Comparison of ENCODE assay signal across 8 cellular contexts in genomic region chr16:67965668-67966548, GRCh38. TPM values are rescaled to one million over a fixed set of nuclear protein-coding genes. Genes with fewer than 3 reads are reported as not detected.
DNase-seq lines count a peak whose midpoint lies in the region; ATAC-seq and TF ChIP-seq lines count a peak whose summit lies in the region.

No MANE protein-coding gene starts in this region.

- peaks cover 25% of the 10 kb centered on the region for H4K20me1 ChIP-seq in GM23338 (replicated peaks; ENCODE audit: insufficient read depth)
- peaks cover 69% of the 10 kb centered on the region for H4K20me1 ChIP-seq in smooth muscle cell (ENCODE audit: low read depth)

- H3K27me3 Mint-ChIP-seq in GM23338 (ENCODE audit: insufficient read depth, low read depth, poor library complexity) = peaks cover 16% of the 10 kb centered on the region

- H3K27ac ChIP-seq in GM23338 (ENCODE audit: low read depth) = peak overlapping the region; percentile 45; the same call in 1 of the 2 replicates
- H3K27ac ChIP-seq in right atrium auricular region = peak overlapping the region; percentile 96 to 99
- peak overlapping the region; percentile 91 for H3K27ac ChIP-seq in smooth muscle cell (ENCODE audit: low read depth)

- 0 out of 2 replicates have a peak, but pooled peaks cover 22% of the 10 kb centered on the region for H3F3A ChIP-seq in GM23338 (replicated peaks; ENCODE audit: low read depth)
- H3F3A ChIP-seq in smooth muscle cell (ENCODE audit: low read depth) = no peaks in the 10 kb centered on the region

- H3K9ac ChIP-seq in adipocyte (ENCODE audit: low read length) = peak overlapping the region; percentile 97
- H3K9ac ChIP-seq in smooth muscle cell (ENCODE audit: low read depth) = peak overlapping the region; percentile 97

- H3K4me3 ChIP-seq in GM23338 (peak overlapping the region; percentile 91), adipocyte (ENCODE audit: low read length) (peak overlapping the region; percentile 92), right atrium auricular region (peak overlapping the region; percentile 88 to 99), smooth muscle cell (peak overlapping the region; percentile 83)

- peak overlapping the region; percentile 87; the same call in 1 of the 2 replicates for H3K27ac Mint-ChIP-seq in GM23338

- no peak overlapping the region for H2AFZ ChIP-seq in GM23338
- H2AFZ ChIP-seq in smooth muscle cell (ENCODE audit: low read depth) = no peak overlapping the region

- H3K4me2 ChIP-seq in GM23338 (peak overlapping the region; percentile 99), smooth muscle cell (peak overlapping the region; percentile 98)

- H3K4me3 Mint-ChIP-seq in GM23338 = peak overlapping the region; percentile 89

- H3K4me1 ChIP-seq in GM23338 (ENCODE audit: insufficient read depth) = peaks cover 38% of the 10 kb centered on the region
- H3K4me1 ChIP-seq in adipocyte (ENCODE audit: control insufficient read depth, insufficient read depth, low read length) = peaks cover 59% of the 10 kb centered on the region
- peaks cover 0 to 76% of the 10 kb centered on the region in 2 donors for H3K4me1 ChIP-seq in right atrium auricular region
- H3K4me1 ChIP-seq in smooth muscle cell (ENCODE audit: low read depth) = peaks cover 20% of the 10 kb centered on the region

- peaks cover 44% of the 10 kb centered on the region for H3K4me1 Mint-ChIP-seq in GM23338

- H3K36me3 ChIP-seq in GM23338 (ENCODE audit: insufficient read depth) = no peaks in the 10 kb centered on the region; the same call in none of the 2 replicates
- H3K36me3 ChIP-seq in adipocyte (ENCODE audit: control insufficient read depth, insufficient read depth, low read length, severe bottlenecking) = peaks cover 21% of the 10 kb centered on the region
- peaks cover 36% of the 10 kb centered on the region for H3K36me3 ChIP-seq in right atrium auricular region
- H3K36me3 ChIP-seq in smooth muscle cell (ENCODE audit: low read depth) = no peaks in the 10 kb centered on the region

- H3K9me3 ChIP-seq in adipocyte (ENCODE audit: control insufficient read depth, low read length) (no peaks in the 10 kb centered on the region), right atrium auricular region (no peaks in the 10 kb centered on the region), smooth muscle cell (replicated peaks; ENCODE audit: low read depth) (no peaks in the 10 kb centered on the region)

- DNase-seq in GM23338 (ENCODE audit: low spot score) (no peak), adipocyte (ENCODE audit: low read depth) (peak; percentile 21), right atrium auricular region (ENCODE audit: low spot score) (no peak), smooth muscle cell (lab: John Stamatoyannopoulos, UW; ENCODE audit: unreplicated experiment) (no peak), SK-N-DZ (ENCODE audit: low spot score) (no peak), midbrain (lab: John Stamatoyannopoulos, UW) (no peak)

- no peaks in the 10 kb centered on the region for H3K27me3 ChIP-seq in GM23338 (ENCODE audit: insufficient read depth)
- no peaks in the 10 kb centered on the region for H3K27me3 ChIP-seq in adipocyte (replicated peaks; ENCODE audit: control insufficient read depth, insufficient read depth, low read length)
- H3K27me3 ChIP-seq in right atrium auricular region = no peaks in the 10 kb centered on the region
- H3K27me3 ChIP-seq in smooth muscle cell (ENCODE audit: low read depth) = no peaks in the 10 kb centered on the region

- peaks cover 42% of the 10 kb centered on the region for H3K79me2 ChIP-seq in GM23338 (replicated peaks; ENCODE audit: insufficient read depth)
- peaks cover 72% of the 10 kb centered on the region for H3K79me2 ChIP-seq in smooth muscle cell (ENCODE audit: low read depth)

- 72% methylated on average over 11 of the region's 11 CpGs for WGBS in smooth muscle cell (ENCODE audit: low lambda C conversion rate)

- ATAC-seq in GM23338 (no peak), GM21529 (IDR thresholded peaks at IDR 0.05; ENCODE audit: unreplicated experiment) (no peak), HG02610 (IDR thresholded peaks at IDR 0.05; ENCODE audit: unreplicated experiment) (no peak)

- H3K9me3 Mint-ChIP-seq in GM23338 = no peaks in the 10 kb centered on the region; the same call in 2 of the 3 replicates

- no peak for TF ChIP-seq CTCF in GM23338 (conservative IDR thresholded peaks at IDR 0.05; ENCODE audit: low read depth in 2 of 2)
- no peak for TF ChIP-seq CTCF in right atrium auricular region (IDR thresholded peaks at IDR 0.05)
- TF ChIP-seq CTCF in smooth muscle cell (IDR thresholded peaks at IDR 0.05; ENCODE audit: borderline replicate concordance, insufficient read depth, poor library complexity, severe bottlenecking) = no peak

- no peaks in the 10 kb centered on the region for H3K9me2 ChIP-seq in GM23338 (ENCODE audit: insufficient read depth)

- H3K36me3 Mint-ChIP-seq in GM23338 (ENCODE audit: low read depth) = peaks cover 18% of the 10 kb centered on the region

TF ChIP-seq in GM23338, 12 proteins besides CTCF, POLR2A, EP300 and RAD21 (continues in another document):
- TF ChIP-seq STAT1 (IDR thresholded peaks at IDR 0.05; ENCODE audit: unreplicated experiment) (no peak), NANOG (IDR thresholded peaks at IDR 0.05; ENCODE audit: borderline replicate concordance) (no peak), REST (IDR thresholded peaks at IDR 0.05; ENCODE audit: unreplicated experiment) (no peak), ZNF114 (CRISPR knock-in tag; IDR thresholded peaks at IDR 0.05) (no peak), EZH2phosphoT487 (IDR thresholded peaks at IDR 0.05; ENCODE audit: unreplicated experiment) (no peak), JUNB (IDR thresholded peaks at IDR 0.05; ENCODE audit: unreplicated experiment) (no peak), CREB1 (CRISPR knock-in tag; IDR thresholded peaks at IDR 0.05; ENCODE audit: low read depth) (no peak)

RNA-seq across cellular contexts. Expression of gene SLC12A4, which starts 2.5 kb away (rescaled TPM):
- total RNA-seq in GM23338 (2014; rRNA removed; shearing (Covaris generic)) = 53.0 and 56.7 TPM in 2 replicates
- polyA plus RNA-seq in GM23338 (2016; fragmentation: Nextera tagmentation; extraction: Ambion mirVana) = 17.6 and 19.9 TPM in 2 replicates
- 10 to 100 TPM; 39.5 to 85.9 TPM for total RNA-seq in right atrium auricular region
- total RNA-seq in smooth muscle cell = 47.7 and 74.3 TPM in 2 replicates
- 92.4 and 107 TPM in 2 replicates for polyA plus RNA-seq in smooth muscle cell
- 3.4 and 5.0 TPM in 2 replicates for polyA plus RNA-seq in SK-N-DZ (2014; cell fraction: cytosol; rRNA removed)
- polyA plus RNA-seq in SK-N-DZ (2014; cell fraction: nucleus; rRNA removed) = 11.8 and 13.3 TPM in 2 replicates

RNA-seq across cellular contexts. Expression of gene DPEP3, which starts 14.4 kb away (rescaled TPM):
- total RNA-seq in GM23338 (2014; rRNA removed; shearing (Covaris generic)) = 7.9 and 18.4 TPM in 2 replicates
- polyA plus RNA-seq in GM23338 (2016; fragmentation: Nextera tagmentation; extraction: Ambion mirVana) = 8.8 and 11.1 TPM in 2 replicates
- total RNA-seq in right atrium auricular region = not detected
- total RNA-seq in smooth muscle cell = not detected in 2 replicates
- not detected in 2 replicates for polyA plus RNA-seq in smooth muscle cell
- not detected in 2 replicates for polyA plus RNA-seq in SK-N-DZ (2014; cell fraction: cytosol; rRNA removed)
- 0.07 TPM in 1 of 2 replicates, not detected in the other for polyA plus RNA-seq in SK-N-DZ (2014; cell fraction: nucleus; rRNA removed)

RNA-seq across cellular contexts. Expression of gene LCAT, which starts 22.0 kb away (rescaled TPM):
- total RNA-seq in GM23338 (2014; rRNA removed; shearing (Covaris generic)) = 17.6 and 18.9 TPM in 2 replicates
- polyA plus RNA-seq in GM23338 (2016; fragmentation: Nextera tagmentation; extraction: Ambion mirVana) = 12.4 and 13.7 TPM in 2 replicates
- total RNA-seq in right atrium auricular region = 10 to 100 TPM in 1 of 2 donors, 1 to 10 TPM in 1; 2.9 to 11.8 TPM
- 12.9 and 14.3 TPM in 2 replicates for total RNA-seq in smooth muscle cell
- polyA plus RNA-seq in smooth muscle cell = 34.6 and 35.5 TPM in 2 replicates
- polyA plus RNA-seq in SK-N-DZ (2014; cell fraction: cytosol; rRNA removed) = 0.77 and 3.9 TPM in 2 replicates
- 12.4 and 26.8 TPM in 2 replicates for polyA plus RNA-seq in SK-N-DZ (2014; cell fraction: nucleus; rRNA removed)

RNA-seq across cellular contexts. Expression of gene PSMB10, which starts 29.3 kb away (rescaled TPM):
- 27.5 and 35.0 TPM in 2 replicates for total RNA-seq in GM23338 (2014; rRNA removed; shearing (Covaris generic))
- 114 and 129 TPM in 2 replicates for polyA plus RNA-seq in GM23338 (2016; fragmentation: Nextera tagmentation; extraction: Ambion mirVana)
- 10 to 100 TPM; 37.3 to 38.4 TPM for total RNA-seq in right atrium auricular region
- 17.3 and 18.5 TPM in 2 replicates for total RNA-seq in smooth muscle cell
- polyA plus RNA-seq in smooth muscle cell = 38.4 and 44.7 TPM in 2 replicates
- 21.6 and 38.5 TPM in 2 replicates for polyA plus RNA-seq in SK-N-DZ (2014; cell fraction: cytosol; rRNA removed)
- 35.0 and 44.6 TPM in 2 replicates for polyA plus RNA-seq in SK-N-DZ (2014; cell fraction: nucleus; rRNA removed)

RNA-seq across cellular contexts. Expression of gene DPEP2, which starts 33.4 kb away (rescaled TPM):
- total RNA-seq in GM23338 (2014; rRNA removed; shearing (Covaris generic)) = not detected in 2 replicates
- polyA plus RNA-seq in GM23338 (2016; fragmentation: Nextera tagmentation; extraction: Ambion mirVana) = 0.09 TPM in 1 of 2 replicates, not detected in the other
- 1 to 10 TPM in 1 of 2 donors, under 1 TPM in 1; 0.85 to 1.6 TPM for total RNA-seq in right atrium auricular region
- total RNA-seq in smooth muscle cell = not detected in 2 replicates
- polyA plus RNA-seq in smooth muscle cell = not detected in 2 replicates
- not detected in 2 replicates for polyA plus RNA-seq in SK-N-DZ (2014; cell fraction: cytosol; rRNA removed)
- not detected in 2 replicates for polyA plus RNA-seq in SK-N-DZ (2014; cell fraction: nucleus; rRNA removed)

Comparison
In these comparisons a context has a peak if more than half of its experiments do, and no peak if none do; other contexts are left out.
1. H3K27ac ChIP-seq: peak in every context shown above with its lines; median percentile 98 in right atrium auricular region; 91 in smooth muscle cell; 45 in GM23338.